ENCODE assay signal across 21 cellular contexts in the genomic region with DNA sequence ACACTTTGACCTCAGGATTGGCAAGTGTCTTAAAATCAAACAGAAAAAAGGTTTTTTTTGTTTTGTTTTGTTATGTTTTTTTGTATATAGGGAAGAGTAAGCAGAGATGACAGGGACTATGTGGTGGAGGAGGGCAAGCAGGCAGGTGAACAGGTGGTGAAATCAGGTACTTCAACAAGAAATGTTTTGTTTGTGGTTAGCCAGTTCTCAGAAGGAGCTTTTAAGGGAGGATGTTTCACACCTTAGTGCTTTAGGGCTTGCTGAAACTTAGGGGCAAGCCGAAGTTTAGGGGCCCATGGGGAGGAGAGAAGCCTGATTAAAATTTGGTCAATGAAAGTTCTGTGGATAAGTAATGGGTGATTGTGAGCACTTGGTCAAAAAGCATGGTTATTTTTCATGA.
DNase-seq lines count a peak whose midpoint lies in the region; ATAC-seq and TF ChIP-seq lines count a peak whose summit lies in the region.
"Had no signal": no experiment of that assay in that cellular context is flagged by ENCODE, and none has a peak within 500 bp of the region (broad histone marks: within the 10 kb centered on the region; RNA-seq: fewer than 3 reads in every experiment).

No MANE protein-coding gene starts in this region.

- no peak overlapping the region for H3K27ac ChIP-seq in CD8-positive, alpha-beta T cell (ENCODE audit: low read depth, low read length)
- no peak overlapping the region for H3K27ac ChIP-seq in IMR-90 (ENCODE audit: insufficient read depth, low read length)
- no peak overlapping the region for H3K27ac ChIP-seq in RWPE1
- H3K27ac ChIP-seq: ascending aorta, dorsolateral prefrontal cortex, heart right ventricle, PC-9, SJSA1, spleen, tibial artery had no signal

- peak overlapping the region; percentile 31 for H3K27ac Mint-ChIP-seq in activated T-cell treated with anti-CD3 and anti-CD28 coated beads, Interleukin-2, amount 50 U/mL, for 24 hours
- H3K27ac Mint-ChIP-seq in CD8-positive, alpha-beta T cell, result peak overlapping the region; percentile 66
- no peak overlapping the region for H3K27ac Mint-ChIP-seq in activated T-helper 1 cell treated with anti-CD3 and anti-CD28 coated beads, Interleukin-12 subunit alpha, Interleukin-12 subunit beta, Interleukin-2, Interleukin-4 antibody, amounts not matched to agents 30 ng/mL and 10 ng/mL and 1 ng/mL, durations not matched to agents 14 hours and 24 hours and 36 hours

- no peaks in the 10 kb centered on the region for H3K36me3 ChIP-seq in CD8-positive, alpha-beta T cell (ENCODE audit: insufficient read depth, low read length)
- H3K36me3 ChIP-seq in IMR-90 (ENCODE audit: control insufficient read depth, insufficient read depth, low read length), result no peaks in the 10 kb centered on the region
- H3K36me3 ChIP-seq: ascending aorta, heart right ventricle, SJSA1, spleen, tibial artery had no signal

- dilution Hi-C loops in IMR-90 (cut with HindIII; ENCODE audit: low sequenced_read_pairs, unreplicated experiment), result no loop called here

- no peak overlapping the region for H2BK5ac ChIP-seq in IMR-90 (ENCODE audit: low read depth, low read length, poor library complexity, severe bottlenecking)

- no peak overlapping the region for H4K8ac ChIP-seq in IMR-90 (ENCODE audit: low read depth in 2 of 2, low read length in 2 of 2)

- H3K23ac ChIP-seq in IMR-90 (ENCODE audit: low read depth, low read length), result no peak overlapping the region

- TF ChIP-seq RAD21 in IMR-90 (IDR thresholded peaks at IDR 0.05; ENCODE audit: low read length), result no peak

- H2BK120ac ChIP-seq in IMR-90 (ENCODE audit: low read depth, low read length), result no peak overlapping the region

- ATAC-seq in CD8-positive, alpha-beta T cell, result no peak
- ATAC-seq in IMR-90 (ENCODE audit: low read depth), result no peak
- ATAC-seq in HG03095 (IDR thresholded peaks at IDR 0.05; ENCODE audit: unreplicated experiment), result no peak
- ATAC-seq: heart right ventricle, left cardiac atrium had no signal

- in situ Hi-C loops in IMR-90 (cut with MboI; ENCODE audit: low sequenced_read_pairs), result no loop called here

- H2AFZ ChIP-seq in IMR-90 (replicated peaks; ENCODE audit: low read length, poor library complexity), result no peak overlapping the region
- H2AFZ ChIP-seq: PC-9 had no signal

- no peak overlapping the region for H2BK15ac ChIP-seq in IMR-90 (ENCODE audit: low read depth, low read length)

- no peak overlapping the region for H2BK20ac ChIP-seq in IMR-90 (ENCODE audit: low read depth, low read length)

- H4K5ac ChIP-seq in IMR-90 (ENCODE audit: low read depth, low read length), result no peak overlapping the region

- TF ChIP-seq POLR2A in IMR-90 (IDR thresholded peaks at IDR 0.05; ENCODE audit: low read depth, low read length), result no peak

- no peak overlapping the region for H3K18ac ChIP-seq in IMR-90 (ENCODE audit: low read depth, low read length)

- no peak overlapping the region for H3K4me2 ChIP-seq in IMR-90 (ENCODE audit: low read depth, low read length)
- H3K4me2 ChIP-seq: PC-9 had no signal

- H3K4ac ChIP-seq in IMR-90 (ENCODE audit: low read depth, low read length), result no peak overlapping the region

- no peak overlapping the region for H3K4me3 ChIP-seq in CD8-positive, alpha-beta T cell (ENCODE audit: low read depth, low read length)
- H3K4me3 ChIP-seq in IMR-90 (ENCODE audit: insufficient read depth, low read depth, low read length), result no peak overlapping the region
- H3K4me3 ChIP-seq: ascending aorta, dorsolateral prefrontal cortex, heart right ventricle, PC-9, SJSA1, spleen, tibial artery had no signal

- intact Hi-C loops in CD8-positive, alpha-beta T cell (cut with DNase I, micrococcal nuclease), result loop anchor here in 1 of 2 experiments (10.0 kb wide), 1 partner anchor 58 kb away; no protein-coding TSS in a partner anchor
- intact Hi-C loops in IMR-90 (cut with micrococcal nuclease), result no loop called here
- intact Hi-C loops in activated T-helper 1 cell treated with anti-CD3 and anti-CD28 coated beads, Interleukin-12 subunit alpha, Interleukin-12 subunit beta, Interleukin-2, Interleukin-4 antibody, amounts not matched to agents 30 ng/mL and 10 ng/mL and 1 ng/mL, durations not matched to agents 14 hours and 24 hours and 36 hours (cut with micrococcal nuclease), result no loop called here

- BruUV-seq in IMR-90 (replicated peaks; lab: Mats Ljungman, UMichigan), result no TSS peak

- H3K14ac ChIP-seq in IMR-90 (replicated peaks; ENCODE audit: low read depth, low read length), result no peak overlapping the region

- peaks cover 47% of the 10 kb centered on the region for H3K4me1 Mint-ChIP-seq in activated T-cell treated with anti-CD3 and anti-CD28 coated beads, Interleukin-2, amount 50 U/mL, for 24 hours (ENCODE audit: low read depth)
- peaks cover 39% of the 10 kb centered on the region for H3K4me1 Mint-ChIP-seq in CD8-positive, alpha-beta T cell (ENCODE audit: low read depth)
- peaks cover 53% of the 10 kb centered on the region for H3K4me1 Mint-ChIP-seq in activated T-helper 1 cell treated with anti-CD3 and anti-CD28 coated beads, Interleukin-12 subunit alpha, Interleukin-12 subunit beta, Interleukin-2, Interleukin-4 antibody, amounts not matched to agents 30 ng/mL and 10 ng/mL and 1 ng/mL, durations not matched to agents 14 hours and 24 hours and 36 hours (ENCODE audit: low read depth)

- no peak for TF ChIP-seq CTCF in CD8-positive, alpha-beta T cell (IDR thresholded peaks at IDR 0.05)
- TF ChIP-seq CTCF in IMR-90 (conservative IDR thresholded peaks at IDR 0.05; ENCODE audit: low read depth, low read length) (no peak), RWPE1 (conservative IDR thresholded peaks at IDR 0.05; ENCODE audit: low read depth) (no peak)

- no peaks in the 10 kb centered on the region for H3K27me3 ChIP-seq in CD8-positive, alpha-beta T cell (ENCODE audit: insufficient read depth, low read length)
- no peaks in the 10 kb centered on the region for H3K27me3 ChIP-seq in IMR-90 (ENCODE audit: control insufficient read depth, insufficient read depth, low read length)
- H3K27me3 ChIP-seq: ascending aorta, heart right ventricle, SJSA1, tibial artery had no signal

- H3K9ac ChIP-seq in IMR-90 (ENCODE audit: low read depth, low read length), result no peak overlapping the region

- H2AK5ac ChIP-seq in IMR-90 (ENCODE audit: low read depth, low read length), result no peak overlapping the region; the same call in 1 of the 2 replicates

- H3K36me3 Mint-ChIP-seq in activated T-cell treated with anti-CD3 and anti-CD28 coated beads, Interleukin-2, amount 50 U/mL, for 24 hours (ENCODE audit: low read depth), result no peaks in the 10 kb centered on the region
- H3K36me3 Mint-ChIP-seq in CD8-positive, alpha-beta T cell, result no peaks in the 10 kb centered on the region
- peaks cover 7% of the 10 kb centered on the region for H3K36me3 Mint-ChIP-seq in activated T-helper 1 cell treated with anti-CD3 and anti-CD28 coated beads, Interleukin-12 subunit alpha, Interleukin-12 subunit beta, Interleukin-2, Interleukin-4 antibody, amounts not matched to agents 30 ng/mL and 10 ng/mL and 1 ng/mL, durations not matched to agents 14 hours and 24 hours and 36 hours (ENCODE audit: low read depth)

- CTCF ChIA-PET in CD8-positive, alpha-beta T cell (lab: Charles Lee), result no interaction called here
- CTCF ChIA-PET in IMR-90 (lab: Yijun Ruan, JAX) (no interaction called here), RWPE1 (lab: Yijun Ruan, JAX) (interaction anchor here (0.7 kb wide), 1 partner anchor 515 kb away, joined by 5 read pairs; no protein-coding TSS in a partner anchor)

- no peak overlapping the region for H4K91ac ChIP-seq in IMR-90 (ENCODE audit: insufficient read depth, low read depth, low read length)

- H3K9me3 ChIP-seq in CD8-positive, alpha-beta T cell (ENCODE audit: low read length), result no peaks in the 10 kb centered on the region
- no peaks in the 10 kb centered on the region for H3K9me3 ChIP-seq in IMR-90 (ENCODE audit: control insufficient read depth, insufficient read depth, low read length)
- H3K9me3 ChIP-seq: ascending aorta, heart right ventricle, SJSA1, spleen, tibial artery had no signal

- WGBS in IMR-90 (ENCODE audit: extremely low coverage in 2 of 2, insufficient read length in 1 of 2), 2 experiments, result no CpG with 5 or more reads among the region's 1 CpG

- no peak for DNase-seq in activated T-cell treated with anti-CD3 and anti-CD28 coated beads, Interleukin-2, amount 50 U/mL, for 24 hours
- no peak for DNase-seq in activated T-cell treated with anti-CD3 and anti-CD28 coated beads, Interleukin-2, amount 50 U/mL, for 1 hour
- DNase-seq in CD8-positive, alpha-beta T cell, result no peak
- DNase-seq in IMR-90 (no peak), SIG-M5 treated with dmso at 0.1 percent for 504 hours (lab: John Stamatoyannopoulos, UW; ENCODE audit: unreplicated experiment) (no peak), RWPE1 (ENCODE audit: low spot score) (no peak)
- DNase-seq in activated T-helper 1 cell treated with anti-CD3 and anti-CD28 coated beads, Interleukin-12 subunit alpha, Interleukin-12 subunit beta, Interleukin-2, Interleukin-4 antibody, amounts not matched to agents 30 ng/mL and 10 ng/mL and 1 ng/mL, durations not matched to agents 14 hours and 24 hours and 36 hours (ENCODE audit: low spot score), result no peak
- DNase-seq: DMS79; dorsolateral prefrontal cortex; HCEC 1CT; heart right ventricle; left cardiac atrium; mesenchymal stem cell; NCI-H345; PC-9; spleen; stimulated activated CD4-positive, alpha-beta T cell treated with anti-CD3 and anti-CD28 coated beads, Interleukin-4, amount 100 ng/mL, for 1 hour; tibial artery had no signal

- H3K79me1 ChIP-seq in IMR-90 (ENCODE audit: low read depth in 1 of 2, low read length in 2 of 2), result no peaks in the 10 kb centered on the region

- H4K20me1 ChIP-seq in IMR-90 (ENCODE audit: insufficient read depth, low read length), result no peaks in the 10 kb centered on the region

- no peak overlapping the region for H3K4me3 Mint-ChIP-seq in activated T-cell treated with anti-CD3 and anti-CD28 coated beads, Interleukin-2, amount 50 U/mL, for 24 hours
- H3K4me3 Mint-ChIP-seq in CD8-positive, alpha-beta T cell, result no peak overlapping the region
- H3K4me3 Mint-ChIP-seq in activated T-helper 1 cell treated with anti-CD3 and anti-CD28 coated beads, Interleukin-12 subunit alpha, Interleukin-12 subunit beta, Interleukin-2, Interleukin-4 antibody, amounts not matched to agents 30 ng/mL and 10 ng/mL and 1 ng/mL, durations not matched to agents 14 hours and 24 hours and 36 hours, result peak overlapping the region; percentile 40

- no peaks in the 10 kb centered on the region for H3K27me3 Mint-ChIP-seq in activated T-cell treated with anti-CD3 and anti-CD28 coated beads, Interleukin-2, amount 50 U/mL, for 24 hours
- no peaks in the 10 kb centered on the region for H3K27me3 Mint-ChIP-seq in CD8-positive, alpha-beta T cell (ENCODE audit: low read depth)
- H3K27me3 Mint-ChIP-seq in activated T-helper 1 cell treated with anti-CD3 and anti-CD28 coated beads, Interleukin-12 subunit alpha, Interleukin-12 subunit beta, Interleukin-2, Interleukin-4 antibody, amounts not matched to agents 30 ng/mL and 10 ng/mL and 1 ng/mL, durations not matched to agents 14 hours and 24 hours and 36 hours (ENCODE audit: insufficient read depth), result no peaks in the 10 kb centered on the region

- peaks cover 43% of the 10 kb centered on the region for H3K4me1 ChIP-seq in CD8-positive, alpha-beta T cell (ENCODE audit: insufficient read depth, low read length)
- no peaks in the 10 kb centered on the region for H3K4me1 ChIP-seq in IMR-90 (ENCODE audit: control insufficient read depth, insufficient read depth, low read length)
- H3K4me1 ChIP-seq: ascending aorta, heart right ventricle, SJSA1, spleen, tibial artery had no signal

- H3K9me3 Mint-ChIP-seq in activated T-cell treated with anti-CD3 and anti-CD28 coated beads, Interleukin-2, amount 50 U/mL, for 24 hours, result no peaks in the 10 kb centered on the region
- no peaks in the 10 kb centered on the region for H3K9me3 Mint-ChIP-seq in CD8-positive, alpha-beta T cell
- H3K9me3 Mint-ChIP-seq in activated T-helper 1 cell treated with anti-CD3 and anti-CD28 coated beads, Interleukin-12 subunit alpha, Interleukin-12 subunit beta, Interleukin-2, Interleukin-4 antibody, amounts not matched to agents 30 ng/mL and 10 ng/mL and 1 ng/mL, durations not matched to agents 14 hours and 24 hours and 36 hours, result peaks cover 6% of the 10 kb centered on the region

- POLR2A ChIA-PET in CD8-positive, alpha-beta T cell (lab: Charles Lee), result interaction anchor here (1.4 kb wide), 1 partner anchor 11 kb away, joined by 3 read pairs; no protein-coding TSS in a partner anchor
- POLR2A ChIA-PET in IMR-90 (lab: Charles Lee; ENCODE audit: unreplicated experiment) (no interaction called here), RWPE1 (lab: Yijun Ruan, JAX; ENCODE audit: low non-redundant PET) (no interaction called here)

- H2AK9ac ChIP-seq in IMR-90 (replicated peaks; ENCODE audit: low read depth, low read length, poor library complexity), result peak overlapping the region; percentile 59

- no peak overlapping the region for H3K56ac ChIP-seq in IMR-90 (ENCODE audit: extremely low read depth, insufficient read depth, low read length)

- H3K9me1 ChIP-seq in IMR-90 (ENCODE audit: insufficient read depth, low read length), result no peaks in the 10 kb centered on the region
